Comparison of ENCODE assay signal across 1 cellular context in the genomic region with DNA sequence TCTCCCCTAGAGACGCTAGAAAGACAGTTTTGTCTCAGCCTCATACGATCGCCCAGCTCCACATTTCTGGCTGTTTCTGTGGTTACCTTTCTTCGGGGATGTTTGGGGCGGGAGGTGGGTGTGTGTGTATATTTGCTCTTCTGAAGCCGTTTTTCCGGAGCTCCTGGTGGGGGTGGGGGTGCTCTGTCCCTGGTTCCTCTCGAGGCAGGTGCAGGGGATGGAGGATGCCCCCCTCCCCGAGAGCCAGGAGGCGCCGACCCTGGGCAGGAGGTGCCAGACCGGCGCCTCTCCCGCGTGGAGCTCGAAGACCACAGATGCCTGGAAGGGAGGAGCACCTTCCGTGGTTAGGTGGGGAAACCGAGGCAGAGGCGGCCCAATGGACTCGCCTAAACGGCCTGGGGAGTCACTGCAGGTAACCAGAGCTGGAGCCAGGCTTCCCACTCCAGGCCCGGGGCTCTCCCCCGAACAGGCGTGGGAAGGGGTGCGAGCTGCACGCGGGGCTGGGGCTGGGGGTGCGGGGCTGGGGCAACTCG.
A peak's percentile ranks its signal among the peaks of the same experiment; 100 is the strongest.
TF ChIP-seq lines count a peak whose summit lies in the region.

No MANE protein-coding gene starts in this region.

TF ChIP-seq in HepG2, 621 proteins besides CTCF, POLR2A, EP300 and RAD21 (continued from another document and continues in another):
- TF ChIP-seq, protein P1, sequence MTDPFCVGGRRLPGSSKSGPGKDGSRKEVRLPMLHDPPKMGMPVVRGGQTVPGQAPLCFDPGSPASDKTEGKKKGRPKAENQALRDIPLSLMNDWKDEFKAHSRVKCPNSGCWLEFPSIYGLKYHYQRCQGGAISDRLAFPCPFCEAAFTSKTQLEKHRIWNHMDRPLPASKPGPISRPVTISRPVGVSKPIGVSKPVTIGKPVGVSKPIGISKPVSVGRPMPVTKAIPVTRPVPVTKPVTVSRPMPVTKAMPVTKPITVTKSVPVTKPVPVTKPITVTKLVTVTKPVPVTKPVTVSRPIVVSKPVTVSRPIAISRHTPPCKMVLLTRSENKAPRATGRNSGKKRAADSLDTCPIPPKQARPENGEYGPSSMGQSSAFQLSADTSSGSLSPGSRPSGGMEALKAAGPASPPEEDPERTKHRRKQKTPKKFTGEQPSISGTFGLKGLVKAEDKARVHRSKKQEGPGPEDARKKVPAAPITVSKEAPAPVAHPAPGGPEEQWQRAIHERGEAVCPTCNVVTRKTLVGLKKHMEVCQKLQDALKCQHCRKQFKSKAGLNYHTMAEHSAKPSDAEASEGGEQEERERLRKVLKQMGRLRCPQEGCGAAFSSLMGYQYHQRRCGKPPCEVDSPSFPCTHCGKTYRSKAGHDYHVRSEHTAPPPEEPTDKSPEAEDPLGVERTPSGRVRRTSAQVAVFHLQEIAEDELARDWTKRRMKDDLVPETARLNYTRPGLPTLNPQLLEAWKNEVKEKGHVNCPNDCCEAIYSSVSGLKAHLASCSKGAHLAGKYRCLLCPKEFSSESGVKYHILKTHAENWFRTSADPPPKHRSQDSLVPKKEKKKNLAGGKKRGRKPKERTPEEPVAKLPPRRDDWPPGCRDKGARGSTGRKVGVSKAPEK (CRISPR knock-in tag; IDR thresholded peaks at IDR 0.05; ENCODE audit: borderline replicate concordance): no peak
- TF ChIP-seq ZNF225 (CRISPR knock-in tag; IDR thresholded peaks at IDR 0.05) (no peak; the same call in 1 of the 2 replicates), ZNF367 (CRISPR knock-in tag; IDR thresholded peaks at IDR 0.05; ENCODE audit: borderline replicate concordance) (no peak), ZNF816 (CRISPR knock-in tag; IDR thresholded peaks at IDR 0.05; ENCODE audit: borderline replicate concordance) (no peak), MYC (CRISPR knock-in tag; IDR thresholded peaks at IDR 0.05; ENCODE audit: borderline replicate concordance) (no peak; the same call in 1 of the 2 replicates), BCL6 (CRISPR knock-in tag; IDR thresholded peaks at IDR 0.05) (no peak), ETV6 (CRISPR knock-in tag; conservative IDR thresholded peaks at IDR 0.05) (no peak), SETDB1 (CRISPR knock-in tag; IDR thresholded peaks at IDR 0.05; ENCODE audit: borderline replicate concordance) (no peak), ZNF207 (IDR thresholded peaks at IDR 0.05; ENCODE audit: borderline replicate concordance) (no peak), HNRNPUL1 (IDR thresholded peaks at IDR 0.05; ENCODE audit: low read depth, low read length) (no peak), NRL (CRISPR knock-in tag; IDR thresholded peaks at IDR 0.05; ENCODE audit: borderline replicate concordance) (no peak), ZNF773 (CRISPR knock-in tag; IDR thresholded peaks at IDR 0.05; ENCODE audit: borderline replicate concordance) (peak; percentile 51; the same call in 1 of the 2 replicates), CREM (IDR thresholded peaks at IDR 0.05) (no peak), CREM (CRISPR knock-in tag; IDR thresholded peaks at IDR 0.05) (no peak), ZNF678 (CRISPR knock-in tag; IDR thresholded peaks at IDR 0.05) (peak; percentile 4; the same call in 1 of the 2 replicates), ARID2 (CRISPR knock-in tag; IDR thresholded peaks at IDR 0.05; ENCODE audit: borderline replicate concordance) (peak; percentile 86; the same call in 1 of the 2 replicates), DNMT1 (CRISPR knock-in tag; IDR thresholded peaks at IDR 0.05) (peak; percentile 35; the same call in 1 of the 2 replicates), PLRG1 (conservative IDR thresholded peaks at IDR 0.05) (no peak), RCOR2 (CRISPR knock-in tag; IDR thresholded peaks at IDR 0.05) (no peak), ZNF563 (CRISPR knock-in tag; IDR thresholded peaks at IDR 0.05) (peak; percentile 57), DMAP1 (CRISPR knock-in tag; IDR thresholded peaks at IDR 0.05) (no peak), ZNF577 (CRISPR knock-in tag; IDR thresholded peaks at IDR 0.05; ENCODE audit: borderline replicate concordance, low read depth) (no peak), ZNF30 (CRISPR knock-in tag; IDR thresholded peaks at IDR 0.05) (no peak), ISX (CRISPR knock-in tag; conservative IDR thresholded peaks at IDR 0.05) (no peak), SCMH1 (CRISPR knock-in tag; IDR thresholded peaks at IDR 0.05; ENCODE audit: borderline replicate concordance) (no peak), MAZ (IDR thresholded peaks at IDR 0.05; ENCODE audit: borderline replicate concordance, low read depth, low read length) (no peak), MAZ (CRISPR knock-in tag; IDR thresholded peaks at IDR 0.05; ENCODE audit: low read depth) (no peak), ZNF224 (CRISPR knock-in tag; IDR thresholded peaks at IDR 0.05) (no peak), PCBP1 (IDR thresholded peaks at IDR 0.05; ENCODE audit: borderline replicate concordance, low read depth, low read length) (no peak), ZNF83 (CRISPR knock-in tag; IDR thresholded peaks at IDR 0.05; ENCODE audit: borderline replicate concordance) (no peak)
- TF ChIP-seq, protein P2, sequence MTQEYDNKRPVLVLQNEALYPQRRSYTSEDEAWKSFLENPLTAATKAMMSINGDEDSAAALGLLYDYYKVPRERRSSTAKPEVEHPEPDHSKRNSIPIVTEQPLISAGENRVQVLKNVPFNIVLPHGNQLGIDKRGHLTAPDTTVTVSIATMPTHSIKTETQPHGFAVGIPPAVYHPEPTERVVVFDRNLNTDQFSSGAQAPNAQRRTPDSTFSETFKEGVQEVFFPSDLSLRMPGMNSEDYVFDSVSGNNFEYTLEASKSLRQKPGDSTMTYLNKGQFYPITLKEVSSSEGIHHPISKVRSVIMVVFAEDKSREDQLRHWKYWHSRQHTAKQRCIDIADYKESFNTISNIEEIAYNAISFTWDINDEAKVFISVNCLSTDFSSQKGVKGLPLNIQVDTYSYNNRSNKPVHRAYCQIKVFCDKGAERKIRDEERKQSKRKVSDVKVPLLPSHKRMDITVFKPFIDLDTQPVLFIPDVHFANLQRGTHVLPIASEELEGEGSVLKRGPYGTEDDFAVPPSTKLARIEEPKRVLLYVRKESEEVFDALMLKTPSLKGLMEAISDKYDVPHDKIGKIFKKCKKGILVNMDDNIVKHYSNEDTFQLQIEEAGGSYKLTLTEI (CRISPR knock-in tag; conservative IDR thresholded peaks at IDR 0.05): no peak
- TF ChIP-seq, protein P3, sequence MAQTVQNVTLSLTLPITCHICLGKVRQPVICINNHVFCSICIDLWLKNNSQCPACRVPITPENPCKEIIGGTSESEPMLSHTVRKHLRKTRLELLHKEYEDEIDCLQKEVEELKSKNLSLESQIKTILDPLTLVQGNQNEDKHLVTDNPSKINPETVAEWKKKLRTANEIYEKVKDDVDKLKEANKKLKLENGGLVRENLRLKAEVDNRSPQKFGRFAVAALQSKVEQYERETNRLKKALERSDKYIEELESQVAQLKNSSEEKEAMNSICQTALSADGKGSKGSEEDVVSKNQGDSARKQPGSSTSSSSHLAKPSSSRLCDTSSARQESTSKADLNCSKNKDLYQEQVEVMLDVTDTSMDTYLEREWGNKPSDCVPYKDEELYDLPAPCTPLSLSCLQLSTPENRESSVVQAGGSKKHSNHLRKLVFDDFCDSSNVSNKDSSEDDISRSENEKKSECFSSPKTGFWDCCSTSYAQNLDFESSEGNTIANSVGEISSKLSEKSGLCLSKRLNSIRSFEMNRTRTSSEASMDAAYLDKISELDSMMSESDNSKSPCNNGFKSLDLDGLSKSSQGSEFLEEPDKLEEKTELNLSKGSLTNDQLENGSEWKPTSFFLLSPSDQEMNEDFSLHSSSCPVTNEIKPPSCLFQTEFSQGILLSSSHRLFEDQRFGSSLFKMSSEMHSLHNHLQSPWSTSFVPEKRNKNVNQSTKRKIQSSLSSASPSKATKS (CRISPR knock-in tag; IDR thresholded peaks at IDR 0.05): no peak
- TF ChIP-seq, protein P4, sequence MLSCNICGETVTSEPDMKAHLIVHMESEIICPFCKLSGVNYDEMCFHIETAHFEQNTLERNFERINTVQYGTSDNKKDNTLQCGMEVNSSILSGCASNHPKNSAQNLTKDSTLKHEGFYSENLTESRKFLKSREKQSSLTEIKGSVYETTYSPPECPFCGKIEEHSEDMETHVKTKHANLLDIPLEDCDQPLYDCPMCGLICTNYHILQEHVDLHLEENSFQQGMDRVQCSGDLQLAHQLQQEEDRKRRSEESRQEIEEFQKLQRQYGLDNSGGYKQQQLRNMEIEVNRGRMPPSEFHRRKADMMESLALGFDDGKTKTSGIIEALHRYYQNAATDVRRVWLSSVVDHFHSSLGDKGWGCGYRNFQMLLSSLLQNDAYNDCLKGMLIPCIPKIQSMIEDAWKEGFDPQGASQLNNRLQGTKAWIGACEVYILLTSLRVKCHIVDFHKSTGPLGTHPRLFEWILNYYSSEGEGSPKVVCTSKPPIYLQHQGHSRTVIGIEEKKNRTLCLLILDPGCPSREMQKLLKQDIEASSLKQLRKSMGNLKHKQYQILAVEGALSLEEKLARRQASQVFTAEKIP (CRISPR knock-in tag; IDR thresholded peaks at IDR 0.05; ENCODE audit: borderline replicate concordance): no peak
- TF ChIP-seq, protein P5, sequence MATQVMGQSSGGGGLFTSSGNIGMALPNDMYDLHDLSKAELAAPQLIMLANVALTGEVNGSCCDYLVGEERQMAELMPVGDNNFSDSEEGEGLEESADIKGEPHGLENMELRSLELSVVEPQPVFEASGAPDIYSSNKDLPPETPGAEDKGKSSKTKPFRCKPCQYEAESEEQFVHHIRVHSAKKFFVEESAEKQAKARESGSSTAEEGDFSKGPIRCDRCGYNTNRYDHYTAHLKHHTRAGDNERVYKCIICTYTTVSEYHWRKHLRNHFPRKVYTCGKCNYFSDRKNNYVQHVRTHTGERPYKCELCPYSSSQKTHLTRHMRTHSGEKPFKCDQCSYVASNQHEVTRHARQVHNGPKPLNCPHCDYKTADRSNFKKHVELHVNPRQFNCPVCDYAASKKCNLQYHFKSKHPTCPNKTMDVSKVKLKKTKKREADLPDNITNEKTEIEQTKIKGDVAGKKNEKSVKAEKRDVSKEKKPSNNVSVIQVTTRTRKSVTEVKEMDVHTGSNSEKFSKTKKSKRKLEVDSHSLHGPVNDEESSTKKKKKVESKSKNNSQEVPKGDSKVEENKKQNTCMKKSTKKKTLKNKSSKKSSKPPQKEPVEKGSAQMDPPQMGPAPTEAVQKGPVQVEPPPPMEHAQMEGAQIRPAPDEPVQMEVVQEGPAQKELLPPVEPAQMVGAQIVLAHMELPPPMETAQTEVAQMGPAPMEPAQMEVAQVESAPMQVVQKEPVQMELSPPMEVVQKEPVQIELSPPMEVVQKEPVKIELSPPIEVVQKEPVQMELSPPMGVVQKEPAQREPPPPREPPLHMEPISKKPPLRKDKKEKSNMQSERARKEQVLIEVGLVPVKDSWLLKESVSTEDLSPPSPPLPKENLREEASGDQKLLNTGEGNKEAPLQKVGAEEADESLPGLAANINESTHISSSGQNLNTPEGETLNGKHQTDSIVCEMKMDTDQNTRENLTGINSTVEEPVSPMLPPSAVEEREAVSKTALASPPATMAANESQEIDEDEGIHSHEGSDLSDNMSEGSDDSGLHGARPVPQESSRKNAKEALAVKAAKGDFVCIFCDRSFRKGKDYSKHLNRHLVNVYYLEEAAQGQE (IDR thresholded peaks at IDR 0.05; ENCODE audit: borderline replicate concordance in 1 of 2, low read depth in 1 of 2, low read length in 2 of 2): no peak; a peak in 1 of 4 replicates
- TF ChIP-seq, protein P6, sequence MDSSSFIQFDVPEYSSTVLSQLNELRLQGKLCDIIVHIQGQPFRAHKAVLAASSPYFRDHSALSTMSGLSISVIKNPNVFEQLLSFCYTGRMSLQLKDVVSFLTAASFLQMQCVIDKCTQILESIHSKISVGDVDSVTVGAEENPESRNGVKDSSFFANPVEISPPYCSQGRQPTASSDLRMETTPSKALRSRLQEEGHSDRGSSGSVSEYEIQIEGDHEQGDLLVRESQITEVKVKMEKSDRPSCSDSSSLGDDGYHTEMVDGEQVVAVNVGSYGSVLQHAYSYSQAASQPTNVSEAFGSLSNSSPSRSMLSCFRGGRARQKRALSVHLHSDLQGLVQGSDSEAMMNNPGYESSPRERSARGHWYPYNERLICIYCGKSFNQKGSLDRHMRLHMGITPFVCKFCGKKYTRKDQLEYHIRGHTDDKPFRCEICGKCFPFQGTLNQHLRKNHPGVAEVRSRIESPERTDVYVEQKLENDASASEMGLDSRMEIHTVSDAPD (CRISPR knock-in tag; IDR thresholded peaks at IDR 0.05): no peak
- TF ChIP-seq, protein P7, sequence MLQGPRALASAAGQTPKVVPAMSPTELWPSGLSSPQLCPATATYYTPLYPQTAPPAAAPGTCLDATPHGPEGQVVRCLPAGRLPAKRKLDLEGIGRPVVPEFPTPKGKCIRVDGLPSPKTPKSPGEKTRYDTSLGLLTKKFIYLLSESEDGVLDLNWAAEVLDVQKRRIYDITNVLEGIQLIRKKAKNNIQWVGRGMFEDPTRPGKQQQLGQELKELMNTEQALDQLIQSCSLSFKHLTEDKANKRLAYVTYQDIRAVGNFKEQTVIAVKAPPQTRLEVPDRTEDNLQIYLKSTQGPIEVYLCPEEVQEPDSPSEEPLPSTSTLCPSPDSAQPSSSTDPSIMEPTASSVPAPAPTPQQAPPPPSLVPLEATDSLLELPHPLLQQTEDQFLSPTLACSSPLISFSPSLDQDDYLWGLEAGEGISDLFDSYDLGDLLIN (CRISPR knock-in tag; IDR thresholded peaks at IDR 0.05; ENCODE audit: borderline replicate concordance): no peak
- TF ChIP-seq, protein P8, sequence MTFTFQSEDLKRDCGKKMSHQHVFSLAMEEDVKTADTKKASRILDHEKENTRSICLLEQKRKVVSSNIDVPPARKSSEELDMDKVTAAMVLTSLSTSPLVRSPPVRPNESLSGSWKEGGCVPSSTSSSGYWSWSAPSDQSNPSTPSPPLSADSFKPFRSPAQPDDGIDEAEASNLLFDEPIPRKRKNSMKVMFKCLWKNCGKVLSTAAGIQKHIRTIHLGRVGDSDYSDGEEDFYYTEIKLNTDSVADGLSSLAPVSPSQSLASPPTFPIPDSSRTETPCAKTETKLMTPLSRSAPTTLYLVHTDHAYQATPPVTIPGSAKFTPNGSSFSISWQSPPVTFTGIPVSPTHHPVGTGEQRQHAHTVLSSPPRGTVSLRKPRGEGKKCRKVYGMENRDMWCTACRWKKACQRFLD (CRISPR knock-in tag; IDR thresholded peaks at IDR 0.05; ENCODE audit: borderline replicate concordance): no peak; the same call in 1 of the 2 replicates
- TF ChIP-seq, protein P9, sequence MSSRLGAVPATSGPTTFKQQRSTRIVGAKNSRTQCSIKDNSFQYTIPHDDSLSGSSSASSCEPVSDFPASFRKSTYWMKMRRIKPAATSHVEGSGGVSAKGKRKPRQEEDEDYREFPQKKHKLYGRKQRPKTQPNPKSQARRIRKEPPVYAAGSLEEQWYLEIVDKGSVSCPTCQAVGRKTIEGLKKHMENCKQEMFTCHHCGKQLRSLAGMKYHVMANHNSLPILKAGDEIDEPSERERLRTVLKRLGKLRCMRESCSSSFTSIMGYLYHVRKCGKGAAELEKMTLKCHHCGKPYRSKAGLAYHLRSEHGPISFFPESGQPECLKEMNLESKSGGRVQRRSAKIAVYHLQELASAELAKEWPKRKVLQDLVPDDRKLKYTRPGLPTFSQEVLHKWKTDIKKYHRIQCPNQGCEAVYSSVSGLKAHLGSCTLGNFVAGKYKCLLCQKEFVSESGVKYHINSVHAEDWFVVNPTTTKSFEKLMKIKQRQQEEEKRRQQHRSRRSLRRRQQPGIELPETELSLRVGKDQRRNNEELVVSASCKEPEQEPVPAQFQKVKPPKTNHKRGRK (CRISPR knock-in tag; IDR thresholded peaks at IDR 0.05): no peak
